In the genomic region with DNA sequence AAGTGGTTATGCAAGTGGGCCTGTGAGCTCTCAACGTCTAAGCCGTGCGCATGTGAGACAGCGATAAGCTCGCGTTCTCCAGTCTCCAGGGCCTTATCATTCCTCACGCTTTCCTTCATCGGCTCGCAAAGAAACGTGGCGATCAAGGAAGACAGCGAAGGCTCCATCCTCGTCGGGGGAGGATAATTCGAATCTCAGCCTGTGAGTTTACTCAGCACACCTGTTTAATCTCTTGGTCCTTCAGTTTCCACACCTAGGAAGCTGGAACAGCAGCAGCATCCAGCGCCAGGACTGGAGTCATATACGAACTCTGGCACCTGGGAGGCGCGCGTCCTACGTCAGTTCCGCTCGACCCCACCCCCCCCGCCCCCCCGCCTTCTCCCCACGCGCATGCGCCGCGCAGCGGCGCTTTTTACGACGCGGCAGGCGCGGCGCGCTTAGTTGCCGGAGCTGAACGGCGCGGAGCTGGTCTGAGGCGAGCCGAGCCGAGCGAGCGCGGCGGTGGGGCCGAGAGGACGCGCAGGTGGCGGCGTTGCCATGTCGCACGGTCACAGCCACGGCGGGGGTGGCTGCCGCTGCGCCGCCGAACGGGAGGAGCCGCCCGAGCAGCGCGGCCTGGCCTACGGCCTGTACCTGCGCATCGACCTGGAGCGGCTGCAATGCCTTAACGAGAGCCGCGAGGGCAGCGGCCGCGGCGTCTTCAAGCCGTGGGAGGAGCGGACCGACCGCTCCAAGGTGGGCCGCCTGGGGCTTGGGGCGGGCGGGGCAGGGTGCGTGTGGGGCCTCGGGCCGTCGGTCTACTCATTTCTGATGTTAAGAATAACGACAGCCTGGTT, we compare ENCODE assay signal across 8 cellular contexts. TPM values are rescaled to one million over a fixed set of nuclear protein-coding genes. Genes with fewer than 3 reads are reported as not detected.
DNase-seq lines count a peak whose midpoint lies in the region; TF ChIP-seq lines count a peak whose summit lies in the region.

A gene with protein sequence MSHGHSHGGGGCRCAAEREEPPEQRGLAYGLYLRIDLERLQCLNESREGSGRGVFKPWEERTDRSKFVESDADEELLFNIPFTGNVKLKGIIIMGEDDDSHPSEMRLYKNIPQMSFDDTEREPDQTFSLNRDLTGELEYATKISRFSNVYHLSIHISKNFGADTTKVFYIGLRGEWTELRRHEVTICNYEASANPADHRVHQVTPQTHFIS (plus strand): TSS at position 440 of the 836 bp plus-strand sequence. CDS start 98 bp downstream, at position 538.

- no peaks in the 10 kb centered on the region for H3F3A ChIP-seq in MM.1S (ENCODE audit: insufficient read depth, low read length)

- H3K79me2 ChIP-seq in MM.1S (ENCODE audit: low read length): peaks cover 52% of the 10 kb centered on the region

- no peaks in the 10 kb centered on the region for H3K9me2 ChIP-seq in MM.1S (replicated peaks; ENCODE audit: insufficient read depth, low read length)

- peak within 1 kb of the TSS; percentile 74 for H2AFZ ChIP-seq in MM.1S (ENCODE audit: low read length)

- peak within 1 kb of the TSS; percentile 87 for H3K4me2 ChIP-seq in MM.1S (ENCODE audit: low read depth, low read length)

- H4K20me1 ChIP-seq in MM.1S (ENCODE audit: insufficient read depth, low read length): no peaks in the 10 kb centered on the region

- peak within 1 kb of the TSS; percentile 82 for H3K9ac ChIP-seq in MM.1S (ENCODE audit: low read length)

- TF ChIP-seq CTCF in MM.1S (IDR thresholded peaks at IDR 0.05; ENCODE audit: low read length) (no peak), fibroblast of the aortic adventitia (IDR thresholded peaks at IDR 0.05; ENCODE audit: insufficient read depth, low read length) (no peak), nephron progenitor cell (IDR thresholded peaks at IDR 0.05) (no peak)

- H3K4me1 ChIP-seq in MM.1S (ENCODE audit: low read length): peaks cover 10% of the 10 kb centered on the region; the same call in 1 of the 2 replicates

- peak within 1 kb of the TSS; percentile 96 for H3K27ac Mint-ChIP-seq in nephron progenitor cell
- H3K27ac Mint-ChIP-seq in stimulated activated naive CD8-positive, alpha-beta T cell treated with anti-CD3 and anti-CD28 coated beads, Interleukin-15, Interleukin-2, amounts not matched to agents 100 ng/mL and 50 ng/mL, for 24 hours: peak within 1 kb of the TSS; percentile 89

- no peaks in the 10 kb centered on the region for H3K9me3 ChIP-seq in MM.1S (replicated peaks; ENCODE audit: insufficient read depth, low read length)

- peak within 1 kb of the TSS; percentile 89 for H3K4me3 ChIP-seq in MM.1S (ENCODE audit: low read length)
- H3K4me3 ChIP-seq in fibroblast of the aortic adventitia (ENCODE audit: low read depth, low read length): peak within 1 kb of the TSS; percentile 95

- H3K27me3 Mint-ChIP-seq in nephron progenitor cell (ENCODE audit: low read depth, poor library complexity): no peaks in the 10 kb centered on the region
- no peaks in the 10 kb centered on the region for H3K27me3 Mint-ChIP-seq in stimulated activated naive CD8-positive, alpha-beta T cell treated with anti-CD3 and anti-CD28 coated beads, Interleukin-15, Interleukin-2, amounts not matched to agents 100 ng/mL and 50 ng/mL, for 24 hours

- no peaks in the 10 kb centered on the region; the same call in 1 of the 2 replicates for H3K36me3 ChIP-seq in MM.1S (replicated peaks; ENCODE audit: insufficient read depth, low read length)

- DNase-seq in DMS53 treated with DMSO at 0.1 percent for 48 hours (lab: John Stamatoyannopoulos, UW; ENCODE audit: unreplicated experiment) (peak; percentile 70), GOT3 (lab: John Stamatoyannopoulos, UW) (peak; percentile 40), MM.1S (peak; percentile 90), SHP77 (lab: John Stamatoyannopoulos, UW) (peak; percentile 73 to 87), fibroblast of the aortic adventitia (ENCODE audit: low read depth) (peak; percentile 86), nephron progenitor cell (peak; percentile 82)
- peak; percentile 68 for DNase-seq in activated T-helper 9 cell treated with anti-CD3 and anti-CD28 coated beads, Interleukin-2, amount 50 U/mL, for 16 hours (ENCODE audit: low read depth)

- H3K4me3 Mint-ChIP-seq in nephron progenitor cell: peak within 1 kb of the TSS; percentile 94
- H3K4me3 Mint-ChIP-seq in stimulated activated naive CD8-positive, alpha-beta T cell treated with anti-CD3 and anti-CD28 coated beads, Interleukin-15, Interleukin-2, amounts not matched to agents 100 ng/mL and 50 ng/mL, for 24 hours: peak within 1 kb of the TSS; percentile 91

- H3K27me3 ChIP-seq in MM.1S (replicated peaks; ENCODE audit: insufficient read depth, low read length): no peaks in the 10 kb centered on the region

- peaks cover 22% of the 10 kb centered on the region for H3K36me3 Mint-ChIP-seq in nephron progenitor cell (ENCODE audit: low read depth)
- H3K36me3 Mint-ChIP-seq in stimulated activated naive CD8-positive, alpha-beta T cell treated with anti-CD3 and anti-CD28 coated beads, Interleukin-15, Interleukin-2, amounts not matched to agents 100 ng/mL and 50 ng/mL, for 24 hours (ENCODE audit: low read depth): peaks cover 13% of the 10 kb centered on the region

- peaks cover 34% of the 10 kb centered on the region for H3K4me1 Mint-ChIP-seq in nephron progenitor cell
- peaks cover 57% of the 10 kb centered on the region for H3K4me1 Mint-ChIP-seq in stimulated activated naive CD8-positive, alpha-beta T cell treated with anti-CD3 and anti-CD28 coated beads, Interleukin-15, Interleukin-2, amounts not matched to agents 100 ng/mL and 50 ng/mL, for 24 hours (ENCODE audit: low read depth)

- no peaks in the 10 kb centered on the region for H3K9me3 Mint-ChIP-seq in nephron progenitor cell
- no peaks in the 10 kb centered on the region for H3K9me3 Mint-ChIP-seq in stimulated activated naive CD8-positive, alpha-beta T cell treated with anti-CD3 and anti-CD28 coated beads, Interleukin-15, Interleukin-2, amounts not matched to agents 100 ng/mL and 50 ng/mL, for 24 hours

- H3K27ac ChIP-seq in MM.1S (ENCODE audit: low read length): peak within 1 kb of the TSS; percentile 65; the same call in 1 of the 2 replicates

RNA-seq across cellular contexts. Expression of the gene that starts here (rescaled TPM):
- total RNA-seq in fibroblast of the aortic adventitia (ENCODE audit: low replicate concordance): 43.8 and 50.0 TPM in 2 replicates

Comparison
In these comparisons a context has a peak if more than half of its experiments do, and no peak if none do; other contexts are left out.
1. Peak in every context shown above with its lines: DNase-seq, H3K4me3 ChIP-seq and H3K27ac ChIP-seq.
2. DNase-seq: peak in every context shown above with its lines; median percentile 90 in MM.1S; 86 in fibroblast of the aortic adventitia; 82 in nephron progenitor cell; 80 in SHP77; 70 in DMS53 treated with DMSO at 0.1 percent for 48 hours; 68 in activated T-helper 9 cell treated with anti-CD3 and anti-CD28 coated beads, Interleukin-2, amount 50 U/mL, for 16 hours; 40 in GOT3.